21 cellular contexts compared by ENCODE assay signal in the genomic region with DNA sequence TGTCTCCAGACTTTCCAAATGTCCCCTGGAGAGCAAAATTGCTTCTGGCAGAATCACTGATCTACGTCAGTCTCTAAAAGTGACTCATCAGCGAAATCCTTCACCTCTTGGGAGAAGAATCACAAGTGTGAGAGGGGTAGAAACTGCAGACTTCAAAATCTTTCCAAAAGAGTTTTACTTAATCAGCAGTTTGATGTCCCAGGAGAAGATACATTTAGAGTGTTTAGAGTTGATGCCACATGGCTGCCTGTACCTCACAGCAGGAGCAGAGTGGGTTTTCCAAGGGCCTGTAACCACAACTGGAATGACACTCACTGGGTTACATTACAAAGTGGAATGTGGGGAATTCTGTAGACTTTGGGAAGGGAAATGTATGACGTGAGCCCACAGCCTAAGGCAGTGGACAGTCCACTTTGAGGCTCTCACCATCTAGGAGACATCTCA. TPM values are rescaled to one million over a fixed set of nuclear protein-coding genes. Genes with fewer than 3 reads are reported as not detected.
DNase-seq lines count a peak whose midpoint lies in the region; ATAC-seq and TF ChIP-seq lines count a peak whose summit lies in the region.
"Had no signal": no experiment of that assay in that cellular context is flagged by ENCODE, and none has a peak within 500 bp of the region (broad histone marks: within the 10 kb centered on the region; RNA-seq: fewer than 3 reads in every experiment).

No MANE protein-coding gene starts in this region.

- H3K27ac ChIP-seq in A673 (ENCODE audit: low read depth, low read length, poor library complexity, severe bottlenecking) (peak overlapping the region; percentile 90), HEK293 (ENCODE audit: extremely low read depth, low read depth, low read length) (no peak overlapping the region), SK-N-MC (peak overlapping the region; percentile 99)
- H3K27ac ChIP-seq in CD4-positive, alpha-beta memory T cell (ENCODE audit: low read depth, low read length), result no peak overlapping the region
- H3K27ac ChIP-seq: cardiac muscle cell, Peyer's patch, tibial artery had no signal

- no peaks in the 10 kb centered on the region for H3K36me3 ChIP-seq in A673 (ENCODE audit: insufficient read depth, low read length, poor library complexity, severe bottlenecking)
- no peaks in the 10 kb centered on the region for H3K36me3 ChIP-seq in HEK293 (ENCODE audit: control insufficient read depth in 2 of 2, insufficient read depth in 1 of 2, low read length in 2 of 2)
- H3K36me3 ChIP-seq in SK-N-MC (ENCODE audit: insufficient read depth, low read length), result no peaks in the 10 kb centered on the region
- H3K36me3 ChIP-seq in CD4-positive, alpha-beta memory T cell (ENCODE audit: insufficient read depth, low read length), result no peaks in the 10 kb centered on the region
- H3K36me3 ChIP-seq: cardiac muscle cell, Peyer's patch, tibial artery had no signal

- H3K4me3 Mint-ChIP-seq in CD4-positive, alpha-beta memory T cell, result no peak overlapping the region
- H3K4me3 Mint-ChIP-seq: activated B cell treated with CpG ODN at 0.5 μM for 24 hours; activated naive CD4-positive, alpha-beta T cell treated with anti-CD3 and anti-CD28 coated beads, Interleukin-2, amount 10 ng/mL, durations not matched to agents 7 days and 5 days; T-cell had no signal

- no peak overlapping the region for H3K4me3 ChIP-seq in A673 (ENCODE audit: low read depth, low read length, poor library complexity, severe bottlenecking)
- no peak overlapping the region for H3K4me3 ChIP-seq in HEK293 (ENCODE audit: low read depth, low read length)
- peak overlapping the region; percentile 65 for H3K4me3 ChIP-seq in SK-N-MC
- H3K4me3 ChIP-seq in fibroblast of the aortic adventitia (ENCODE audit: low read depth, low read length), result no peak overlapping the region
- H3K4me3 ChIP-seq in CD4-positive, alpha-beta memory T cell (ENCODE audit: low read length in 2 of 2), result no peak overlapping the region
- H3K4me3 ChIP-seq: cardiac muscle cell, Peyer's patch, tibial artery had no signal

- H3K27me3 ChIP-seq in A673 (replicated peaks; ENCODE audit: insufficient read depth, low read depth, low read length, poor library complexity), result no peaks in the 10 kb centered on the region
- H3K27me3 ChIP-seq in CD4-positive, alpha-beta memory T cell (ENCODE audit: insufficient read depth, low read length), result peaks cover 5% of the 10 kb centered on the region
- H3K27me3 ChIP-seq: cardiac muscle cell, Peyer's patch had no signal

- ATAC-seq in HG03521 (IDR thresholded peaks at IDR 0.05; ENCODE audit: unreplicated experiment) (no peak), HG02840 (IDR thresholded peaks at IDR 0.05; ENCODE audit: low FRiP score, unreplicated experiment) (no peak)
- ATAC-seq: T-cell had no signal

- intact Hi-C loops in A673 (cut with micrococcal nuclease; ENCODE audit: unreplicated experiment), result loop anchor here (5.0 kb wide), 1 partner anchor 60 kb away; no protein-coding TSS in a partner anchor
- intact Hi-C loops in CD4-positive, alpha-beta memory T cell (cut with micrococcal nuclease), result no loop called here

- peaks cover 26 to 32% of the 10 kb centered on the region in 2 donors for H3K27me3 Mint-ChIP-seq in CD4-positive, alpha-beta memory T cell

- H3K4me1 ChIP-seq in A673 (ENCODE audit: insufficient read depth, low read length, poor library complexity, severe bottlenecking), result peaks cover 39% of the 10 kb centered on the region
- H3K4me1 ChIP-seq in HEK293 (ENCODE audit: control insufficient read depth, insufficient read depth, low read length), result peaks cover 3% of the 10 kb centered on the region; the same call in 1 of the 2 replicates
- H3K4me1 ChIP-seq in CD4-positive, alpha-beta memory T cell (ENCODE audit: insufficient read depth, low read length), result no peaks in the 10 kb centered on the region
- H3K4me1 ChIP-seq: tibial artery had no signal

- H3K9me3 Mint-ChIP-seq in CD4-positive, alpha-beta memory T cell, result no peaks in the 10 kb centered on the region
- H3K9me3 Mint-ChIP-seq: activated B cell treated with CpG ODN at 0.5 μM for 24 hours; activated naive CD4-positive, alpha-beta T cell treated with anti-CD3 and anti-CD28 coated beads, Interleukin-2, amount 10 ng/mL, durations not matched to agents 7 days and 5 days; T-cell had no signal

- DNase-seq in A673 (ENCODE audit: low spot score) (peak; percentile 96), SK-N-MC (ENCODE audit: low read depth, low spot score) (peak; percentile 99), fibroblast of the aortic adventitia (ENCODE audit: low read depth) (peak; percentile 4), dermis blood vessel endothelial cell (no peak)
- no peak for DNase-seq in CD4-positive, alpha-beta memory T cell
- DNase-seq: activated B cell treated with CpG ODN at 0.5 μM for 24 hours; effector CD4-positive, alpha-beta T cell; GOT3; mesendoderm; NCI-H1417 treated with DMSO at 0.1 percent for 48 hours; NCI-H446; stimulated activated CD4-positive, alpha-beta T cell treated with anti-CD3 and anti-CD28 coated beads, Interleukin-4, amount 100 ng/mL, for 24 hours had no signal

- H3K9ac ChIP-seq in SK-N-MC (ENCODE audit: insufficient read length), result peak overlapping the region; percentile 73

- TF ChIP-seq CTCF in A673 (conservative IDR thresholded peaks at IDR 0.05; ENCODE audit: low read depth, low read length) (no peak), HEK293 (tag by site-specific recombination; IDR thresholded peaks at IDR 0.05) (no peak), fibroblast of the aortic adventitia (IDR thresholded peaks at IDR 0.05; ENCODE audit: insufficient read depth, low read length) (no peak)

- peaks cover 3 to 6% (median 6%) of the 10 kb centered on the region in 4 donors for H3K4me1 Mint-ChIP-seq in CD4-positive, alpha-beta memory T cell

- POLR2A ChIA-PET in A673 (lab: Charles Lee; ENCODE audit: low non-redundant PET) (no interaction called here), HEK293 (lab: Yijun Ruan, JAX) (no interaction called here)
- POLR2A ChIA-PET in CD4-positive, alpha-beta memory T cell (lab: Charles Lee; ENCODE audit: partially characterized antibody), result no interaction called here

- H3K27ac Mint-ChIP-seq in CD4-positive, alpha-beta memory T cell, result no peak overlapping the region
- H3K27ac Mint-ChIP-seq: activated B cell treated with CpG ODN at 0.5 μM for 24 hours; activated naive CD4-positive, alpha-beta T cell treated with anti-CD3 and anti-CD28 coated beads, Interleukin-2, amount 10 ng/mL, durations not matched to agents 7 days and 5 days; T-cell had no signal

- CTCF ChIA-PET in A673 (lab: Charles Lee), result interaction anchor here (0.5 to 1.7 kb wide), 7 partner anchors 11 to 438 kb away, joined by 3 to 12 read pairs (median 5); partner anchors contain the start of gene HNRNPUL1
- CTCF ChIA-PET in HEK293 (lab: Yijun Ruan, JAX), result interaction anchor here (0.5 to 3.6 kb wide), 26 partner anchors 8 to 318 kb away, joined by 3 to 41 read pairs (median 5); no protein-coding TSS in a partner anchor
- CTCF ChIA-PET in CD4-positive, alpha-beta memory T cell (lab: Charles Lee; ENCODE audit: partially characterized antibody), result interaction anchor here (3.0 kb wide), 1 partner anchor 11 kb away, joined by 9 read pairs; no protein-coding TSS in a partner anchor

- H3K36me3 Mint-ChIP-seq in CD4-positive, alpha-beta memory T cell, result no peaks in the 10 kb centered on the region
- H3K36me3 Mint-ChIP-seq: activated naive CD4-positive, alpha-beta T cell treated with anti-CD3 and anti-CD28 coated beads, Interleukin-2, amount 10 ng/mL, durations not matched to agents 7 days and 5 days; T-cell had no signal

- no TSS peak for BruUV-seq in A673 (replicated peaks; lab: Mats Ljungman, UMichigan)

- H3K9me3 ChIP-seq in A673 (ENCODE audit: low read depth, low read length, poor library complexity, severe bottlenecking), result no peaks in the 10 kb centered on the region
- H3K9me3 ChIP-seq in HEK293 (ENCODE audit: control insufficient read depth, insufficient read depth, low read depth, low read length), result no peaks in the 10 kb centered on the region
- no peaks in the 10 kb centered on the region for H3K9me3 ChIP-seq in SK-N-MC (ENCODE audit: low read depth, low read length)
- no peaks in the 10 kb centered on the region for H3K9me3 ChIP-seq in CD4-positive, alpha-beta memory T cell (ENCODE audit: control insufficient read depth in 1 of 2, low read length in 2 of 2)
- H3K9me3 ChIP-seq: Caco-2, Peyer's patch, tibial artery had no signal

TF ChIP-seq in HEK293, 187 proteins besides CTCF, POLR2A, EP300 and RAD21 (continues in another document):
- peak; percentile 36 for TF ChIP-seq ZNF629 (tag by site-specific recombination; IDR thresholded peaks at IDR 0.05)
- TF ChIP-seq, protein P1, sequence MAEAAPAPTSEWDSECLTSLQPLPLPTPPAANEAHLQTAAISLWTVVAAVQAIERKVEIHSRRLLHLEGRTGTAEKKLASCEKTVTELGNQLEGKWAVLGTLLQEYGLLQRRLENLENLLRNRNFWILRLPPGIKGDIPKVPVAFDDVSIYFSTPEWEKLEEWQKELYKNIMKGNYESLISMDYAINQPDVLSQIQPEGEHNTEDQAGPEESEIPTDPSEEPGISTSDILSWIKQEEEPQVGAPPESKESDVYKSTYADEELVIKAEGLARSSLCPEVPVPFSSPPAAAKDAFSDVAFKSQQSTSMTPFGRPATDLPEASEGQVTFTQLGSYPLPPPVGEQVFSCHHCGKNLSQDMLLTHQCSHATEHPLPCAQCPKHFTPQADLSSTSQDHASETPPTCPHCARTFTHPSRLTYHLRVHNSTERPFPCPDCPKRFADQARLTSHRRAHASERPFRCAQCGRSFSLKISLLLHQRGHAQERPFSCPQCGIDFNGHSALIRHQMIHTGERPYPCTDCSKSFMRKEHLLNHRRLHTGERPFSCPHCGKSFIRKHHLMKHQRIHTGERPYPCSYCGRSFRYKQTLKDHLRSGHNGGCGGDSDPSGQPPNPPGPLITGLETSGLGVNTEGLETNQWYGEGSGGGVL (tag by site-specific recombination; IDR thresholded peaks at IDR 0.05), result peak; percentile 5; the same call in 1 of the 2 replicates
- peak; percentile 61; the same call in 1 of the 2 replicates for TF ChIP-seq PRDM1 (tag by site-specific recombination; IDR thresholded peaks at IDR 0.05)
- no peak for TF ChIP-seq ZNF302 (tag by site-specific recombination; IDR thresholded peaks at IDR 0.05; ENCODE audit: low read depth)
- peak; percentile 64 for TF ChIP-seq ZBTB21 (tag by site-specific recombination; IDR thresholded peaks at IDR 0.05)

RNA-seq across cellular contexts. Expression of gene CEACAM5, which starts 6.2 kb away (rescaled TPM):
- total RNA-seq in A673 (2021) (0.54 and 0.90 TPM in 2 replicates), fibroblast of the aortic adventitia (ENCODE audit: low replicate concordance) (not detected in 2 replicates), dermis blood vessel endothelial cell (not detected in 2 replicates)
- total RNA-seq in CD4-positive, alpha-beta memory T cell, result not detected
- polyA plus RNA-seq in CD4-positive, alpha-beta memory T cell, result not detected
- total RNA-seq: activated B cell treated with CpG ODN at 0.5 μM for 24 hours, cardiac muscle cell had no signal
- polyA plus RNA-seq: cardiac muscle cell had no signal

RNA-seq across cellular contexts. Expression of gene CEACAM7, which starts 14.2 kb away (rescaled TPM):
- 0.43 and 0.44 TPM in 2 replicates for total RNA-seq in A673 (2021)
- total RNA-seq in fibroblast of the aortic adventitia (ENCODE audit: low replicate concordance), result not detected in 2 replicates
- total RNA-seq in CD4-positive, alpha-beta memory T cell, result not detected
- not detected for polyA plus RNA-seq in CD4-positive, alpha-beta memory T cell
- total RNA-seq in dermis blood vessel endothelial cell, result 0.17 TPM in 1 of 2 replicates, not detected in the other
- total RNA-seq: activated B cell treated with CpG ODN at 0.5 μM for 24 hours, Caco-2, cardiac muscle cell, Peyer's patch, T-cell had no signal
- polyA plus RNA-seq: cardiac muscle cell had no signal

RNA-seq across cellular contexts. Expression of gene CEACAM6, which starts 53.1 kb away (rescaled TPM):
- 2.1 and 2.4 TPM in 2 replicates for total RNA-seq in A673 (2021)
- not detected in 2 replicates for total RNA-seq in fibroblast of the aortic adventitia (ENCODE audit: low replicate concordance)
- total RNA-seq in CD4-positive, alpha-beta memory T cell, result not detected
- not detected for polyA plus RNA-seq in CD4-positive, alpha-beta memory T cell
- not detected in 2 replicates for total RNA-seq in dermis blood vessel endothelial cell
- total RNA-seq: activated B cell treated with CpG ODN at 0.5 μM for 24 hours, cardiac muscle cell had no signal
- polyA plus RNA-seq: cardiac muscle cell had no signal

Comparison
In these comparisons a context has a peak if more than half of its experiments do, and no peak if none do; other contexts are left out.
1. DNase-seq: peak in A673 (single experiment), SK-N-MC (single experiment) and fibroblast of the aortic adventitia (single experiment); none in CD4-positive, alpha-beta memory T cell (0 of 5) and dermis blood vessel endothelial cell (single experiment).
2. H3K27ac ChIP-seq: peak in A673 (single experiment) and SK-N-MC (single experiment); none in HEK293 (single experiment) and CD4-positive, alpha-beta memory T cell (single experiment).